18 cellular contexts compared by ENCODE assay signal in the genomic region with DNA sequence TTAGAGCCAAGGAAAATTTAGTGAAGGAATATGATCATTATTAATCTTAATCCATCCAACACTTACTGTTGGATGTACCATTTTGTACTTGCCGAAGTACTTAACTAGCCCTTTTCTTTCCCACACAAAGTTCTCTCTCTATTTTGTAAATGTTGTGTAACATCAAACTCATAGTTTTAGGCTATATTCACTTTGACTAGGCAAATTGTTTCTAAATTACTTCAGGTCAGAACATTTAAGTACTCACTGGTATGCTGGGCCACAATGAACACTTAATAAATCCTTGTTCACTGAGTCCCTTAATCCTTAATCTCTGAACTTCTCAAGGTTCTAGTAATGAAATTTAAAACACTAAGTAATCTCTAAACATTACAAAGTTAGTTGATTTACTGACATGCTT. TPM values are rescaled to one million over a fixed set of nuclear protein-coding genes. Genes with fewer than 3 reads are reported as not detected.
DNase-seq lines count a peak whose midpoint lies in the region; ATAC-seq and TF ChIP-seq lines count a peak whose summit lies in the region.
"Had no signal": no experiment of that assay in that cellular context is flagged by ENCODE, and none has a peak within 500 bp of the region (broad histone marks: within the 10 kb centered on the region; RNA-seq: fewer than 3 reads in every experiment).

No MANE protein-coding gene starts in this region.

- H3K9me3 Mint-ChIP-seq in activated B cell treated with CpG ODN at 0.5 μM for 24 hours = no peaks in the 10 kb centered on the region
- H3K9me3 Mint-ChIP-seq in naive thymus-derived CD8-positive, alpha-beta T cell = no peaks in the 10 kb centered on the region
- H3K9me3 Mint-ChIP-seq: CD4-positive, alpha-beta T cell; GM23338 had no signal

- no peak for TF ChIP-seq CTCF in heart left ventricle (IDR thresholded peaks at IDR 0.05)
- TF ChIP-seq CTCF in activated B cell treated with CpG ODN at 0.5 μM for 24 hours (IDR thresholded peaks at IDR 0.05) = no peak

- no peaks in the 10 kb centered on the region for H3K27me3 Mint-ChIP-seq in activated B cell treated with CpG ODN at 0.5 μM for 24 hours
- H3K27me3 Mint-ChIP-seq in naive thymus-derived CD8-positive, alpha-beta T cell = no peaks in the 10 kb centered on the region
- H3K27me3 Mint-ChIP-seq: CD4-positive, alpha-beta T cell had no signal

- H3K4me3 ChIP-seq in heart left ventricle = no peak overlapping the region
- H3K4me3 ChIP-seq: GM23338 had no signal

- CTCF ChIA-PET in activated B cell treated with CpG ODN at 0.5 μM for 24 hours (lab: Charles Lee) = interaction anchor here (1.5 to 1.7 kb wide), 2 partner anchors 9 to 328 kb away, joined by 4 to 5 read pairs; no protein-coding TSS in a partner anchor

- no peaks in the 10 kb centered on the region for H3K4me1 Mint-ChIP-seq in activated B cell treated with CpG ODN at 0.5 μM for 24 hours
- H3K4me1 Mint-ChIP-seq in naive thymus-derived CD8-positive, alpha-beta T cell = peaks cover 0 to 2% (median 2%) of the 10 kb centered on the region in 4 donors

- H3K27me3 ChIP-seq in heart left ventricle = no peaks in the 10 kb centered on the region

- H3K27ac ChIP-seq in heart left ventricle = peak overlapping the region; percentile 6 to 74 (median 56)

- H3K9me3 ChIP-seq in heart left ventricle = no peaks in the 10 kb centered on the region
- H3K9me3 ChIP-seq: Caco-2 had no signal

- peaks cover 0 to 16% (median 4%) of the 10 kb centered on the region in 9 donors for H3K36me3 ChIP-seq in heart left ventricle

- peaks cover 23% of the 10 kb centered on the region for H3K36me3 Mint-ChIP-seq in activated B cell treated with CpG ODN at 0.5 μM for 24 hours (ENCODE audit: low read depth)
- peaks cover 0 to 47% (median 7%) of the 10 kb centered on the region in 3 donors for H3K36me3 Mint-ChIP-seq in naive thymus-derived CD8-positive, alpha-beta T cell

- no peak for TF ChIP-seq POLR2A in heart left ventricle (IDR thresholded peaks at IDR 0.05)

- intact Hi-C loops in heart left ventricle (cut with DNase I) = loop anchor here in 6 of 10 donors (10.0 kb wide), 3 partner anchors 48 to 328 kb away; partner anchors contain the start of genes EEF1AKMT1 (in 1 of the 6) and IL17D (in 1 of the 6)
- intact Hi-C loops in cardiac septum (cut with DNase I) = no loop called here
- intact Hi-C loops in activated B cell treated with CpG ODN at 0.5 μM for 24 hours (cut with micrococcal nuclease) = loop anchor here (10.0 kb wide), 1 partner anchor 102 kb away; no protein-coding TSS in a partner anchor

- POLR2A ChIA-PET in activated B cell treated with CpG ODN at 0.5 μM for 24 hours (lab: Charles Lee) = no interaction called here
- POLR2A ChIA-PET in naive thymus-derived CD8-positive, alpha-beta T cell (lab: Charles Lee) = no interaction called here

- H3K4me1 ChIP-seq in heart left ventricle = peaks cover 0 to 27% (median 4%) of the 10 kb centered on the region in 12 donors
- H3K4me1 ChIP-seq: Caco-2 had no signal

- DNase-seq in heart left ventricle (no peak), cardiac septum (ENCODE audit: low spot score) (no peak), activated B cell treated with CpG ODN at 0.5 μM for 24 hours (no peak), iris pigment epithelial cell (ENCODE audit: low read depth) (peak; percentile 16), SIG-M5 treated with dmso at 0.1 percent for 504 hours (lab: John Stamatoyannopoulos, UW; ENCODE audit: unreplicated experiment) (no peak), GF-D8 (lab: John Stamatoyannopoulos, UW) (no peak)
- no peak for DNase-seq in naive thymus-derived CD8-positive, alpha-beta T cell
- DNase-seq: Caco-2; CD4-positive, alpha-beta T cell; DMS153; GDM1; HCEC 1CT; NCI-H1105 treated with DMSO at 0.1 percent for 48 hours; NCI-H510A; NCI-H748 treated with DMSO at 0.1 percent for 48 hours; OCI-M1; SHP77 had no signal

- 95 to 98% (median 97%) methylated on average over 1 of the region's 1 CpG for WGBS in heart left ventricle, 4 donors

- ATAC-seq in heart left ventricle (no peak), activated B cell treated with CpG ODN at 0.5 μM for 24 hours (ENCODE audit: low read depth) (no peak)
- ATAC-seq in naive thymus-derived CD8-positive, alpha-beta T cell = no peak
- ATAC-seq: GM23338 had no signal

- H3K4me3 Mint-ChIP-seq in activated B cell treated with CpG ODN at 0.5 μM for 24 hours = no peak overlapping the region
- H3K4me3 Mint-ChIP-seq in naive thymus-derived CD8-positive, alpha-beta T cell = no peak overlapping the region
- H3K4me3 Mint-ChIP-seq: CD4-positive, alpha-beta T cell; GM23338 had no signal

- H3K27ac Mint-ChIP-seq in activated B cell treated with CpG ODN at 0.5 μM for 24 hours = peak overlapping the region; percentile 41
- H3K27ac Mint-ChIP-seq in naive thymus-derived CD8-positive, alpha-beta T cell = no peak overlapping the region
- H3K27ac Mint-ChIP-seq: CD4-positive, alpha-beta T cell; GM23338 had no signal

RNA-seq across cellular contexts. Expression of gene EEF1AKMT1, which starts 49.3 kb away (rescaled TPM):
- total RNA-seq in heart left ventricle (10 to 100 TPM in 2 of 9 donors, 1 to 10 TPM in 7; 4.5 to 10.2 (median 8.3) TPM), cardiac septum (6.2 TPM), activated B cell treated with CpG ODN at 0.5 μM for 24 hours (3.9 and 7.4 TPM in 2 replicates)
- 1 to 10 TPM; 8.8 to 8.9 TPM for polyA plus RNA-seq in heart left ventricle
- 1 to 10 TPM; 8.7 to 9.8 TPM for total RNA-seq in naive thymus-derived CD8-positive, alpha-beta T cell
- polyA plus RNA-seq in naive thymus-derived CD8-positive, alpha-beta T cell = 10 to 100 TPM; 15.8 to 23.7 (median 16.7) TPM
